1 cellular context compared by ENCODE assay signal in genomic region chr5:72234265-72234700, GRCh38.
A peak's percentile ranks its signal among the peaks of the same experiment; 100 is the strongest.
TF ChIP-seq lines count a peak whose summit lies in the region.

No MANE protein-coding gene starts in this region.

TF ChIP-seq in K562, 482 proteins besides CTCF, POLR2A, EP300 and RAD21 (continued from another document and continues in another):
- TF ChIP-seq, protein P1, sequence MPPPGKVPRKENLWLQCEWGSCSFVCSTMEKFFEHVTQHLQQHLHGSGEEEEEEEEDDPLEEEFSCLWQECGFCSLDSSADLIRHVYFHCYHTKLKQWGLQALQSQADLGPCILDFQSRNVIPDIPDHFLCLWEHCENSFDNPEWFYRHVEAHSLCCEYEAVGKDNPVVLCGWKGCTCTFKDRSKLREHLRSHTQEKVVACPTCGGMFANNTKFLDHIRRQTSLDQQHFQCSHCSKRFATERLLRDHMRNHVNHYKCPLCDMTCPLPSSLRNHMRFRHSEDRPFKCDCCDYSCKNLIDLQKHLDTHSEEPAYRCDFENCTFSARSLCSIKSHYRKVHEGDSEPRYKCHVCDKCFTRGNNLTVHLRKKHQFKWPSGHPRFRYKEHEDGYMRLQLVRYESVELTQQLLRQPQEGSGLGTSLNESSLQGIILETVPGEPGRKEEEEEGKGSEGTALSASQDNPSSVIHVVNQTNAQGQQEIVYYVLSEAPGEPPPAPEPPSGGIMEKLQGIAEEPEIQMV (tag; conservative IDR thresholded peaks at IDR 0.05; ENCODE audit: low read depth), result no peak
- TF ChIP-seq ZNF77 (CRISPR knock-in tag; IDR thresholded peaks at IDR 0.05) (no peak), BRD9 (IDR thresholded peaks at IDR 0.05; ENCODE audit: low read depth, partially characterized antibody) (peak; percentile 79), MAFK (IDR thresholded peaks at IDR 0.05; ENCODE audit: low read length) (peak; percentile 75), RFX1 (IDR thresholded peaks at IDR 0.05) (no peak), ARNT (IDR thresholded peaks at IDR 0.05) (peak in 1 of 2 experiments; percentile 33; a peak in 2 of 4 replicates), STAT5A (IDR thresholded peaks at IDR 0.05; ENCODE audit: borderline replicate concordance, low read length) (peak; percentile 49; the same call in 1 of the 2 replicates), ZNF561 (CRISPR knock-in tag; conservative IDR thresholded peaks at IDR 0.05) (no peak), TFAM (CRISPR knock-in tag; conservative IDR thresholded peaks at IDR 0.05) (no peak), POLR2H (tag; IDR thresholded peaks at IDR 0.05; ENCODE audit: low read depth) (no peak; the same call in 1 of the 2 replicates), HMBOX1 (IDR thresholded peaks at IDR 0.05) (peak; percentile 78), FOSL1 (tag; conservative IDR thresholded peaks at IDR 0.05) (peak; percentile 97), ZNF354B (CRISPR knock-in tag; IDR thresholded peaks at IDR 0.05) (peak; percentile 33; the same call in 1 of the 2 replicates), ELF4 (CRISPR knock-in tag; IDR thresholded peaks at IDR 0.05) (peak; percentile 81), DIDO1 (tag; IDR thresholded peaks at IDR 0.05; ENCODE audit: low read depth) (no peak), KDM4B (IDR thresholded peaks at IDR 0.05; ENCODE audit: borderline replicate concordance in 2 of 2, low read depth in 1 of 2) (no peak), PML (IDR thresholded peaks at IDR 0.05; ENCODE audit: low read length) (peak; percentile 55; the same call in 1 of the 2 replicates), ATF6 (CRISPR knock-in tag; IDR thresholded peaks at IDR 0.05) (no peak), GTF2F1 (IDR thresholded peaks at IDR 0.05; ENCODE audit: low read depth, low read length) (no peak), TARDBP (IDR thresholded peaks at IDR 0.05) (no peak), NFE2L1 (tag; IDR thresholded peaks at IDR 0.05; ENCODE audit: borderline replicate concordance, low read depth) (peak; percentile 30; the same call in 1 of the 2 replicates), VEZF1 (CRISPR knock-in tag; IDR thresholded peaks at IDR 0.05) (peak; percentile 47; the same call in 1 of the 2 replicates), SMAD3 (CRISPR knock-in tag; conservative IDR thresholded peaks at IDR 0.05) (0 out of 2 replicates have a peak, but pooled peaks have one; percentile 67), MCM7 (IDR thresholded peaks at IDR 0.05) (no peak), JUND (IDR thresholded peaks at IDR 0.05; ENCODE audit: borderline replicate concordance, low read depth, low read length) (peak; percentile 96), JUND (tag; IDR thresholded peaks at IDR 0.05; ENCODE audit: borderline replicate concordance, low read depth, low read length) (peak; percentile 94), FOXP4 (CRISPR knock-in tag; IDR thresholded peaks at IDR 0.05; ENCODE audit: borderline replicate concordance) (no peak), ZFP36 (IDR thresholded peaks at IDR 0.05; ENCODE audit: low read depth, low read length, partially characterized antibody) (no peak), ARID3A (IDR thresholded peaks at IDR 0.05; ENCODE audit: borderline replicate concordance, low read depth, low read length) (peak; percentile 84; the same call in 1 of the 2 replicates), HNRNPL (IDR thresholded peaks at IDR 0.05; ENCODE audit: low read depth, low read length) (no peak), ZNF23 (CRISPR knock-in tag; IDR thresholded peaks at IDR 0.05) (no peak), MEIS2 (IDR thresholded peaks at IDR 0.05; ENCODE audit: partially characterized antibody) (peak; percentile 40), SPI1 (IDR thresholded peaks at IDR 0.05; ENCODE audit: borderline replicate concordance, low read depth, low read length) (peak; percentile 77; the same call in 1 of the 2 replicates)
- TF ChIP-seq, protein P2, sequence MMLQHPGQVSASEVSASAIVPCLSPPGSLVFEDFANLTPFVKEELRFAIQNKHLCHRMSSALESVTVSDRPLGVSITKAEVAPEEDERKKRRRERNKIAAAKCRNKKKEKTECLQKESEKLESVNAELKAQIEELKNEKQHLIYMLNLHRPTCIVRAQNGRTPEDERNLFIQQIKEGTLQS (IDR thresholded peaks at IDR 0.05), result peak; percentile 93
- TF ChIP-seq, protein P2 (CRISPR knock-in tag; conservative IDR thresholded peaks at IDR 0.05), result no peak
- TF ChIP-seq, protein P3, sequence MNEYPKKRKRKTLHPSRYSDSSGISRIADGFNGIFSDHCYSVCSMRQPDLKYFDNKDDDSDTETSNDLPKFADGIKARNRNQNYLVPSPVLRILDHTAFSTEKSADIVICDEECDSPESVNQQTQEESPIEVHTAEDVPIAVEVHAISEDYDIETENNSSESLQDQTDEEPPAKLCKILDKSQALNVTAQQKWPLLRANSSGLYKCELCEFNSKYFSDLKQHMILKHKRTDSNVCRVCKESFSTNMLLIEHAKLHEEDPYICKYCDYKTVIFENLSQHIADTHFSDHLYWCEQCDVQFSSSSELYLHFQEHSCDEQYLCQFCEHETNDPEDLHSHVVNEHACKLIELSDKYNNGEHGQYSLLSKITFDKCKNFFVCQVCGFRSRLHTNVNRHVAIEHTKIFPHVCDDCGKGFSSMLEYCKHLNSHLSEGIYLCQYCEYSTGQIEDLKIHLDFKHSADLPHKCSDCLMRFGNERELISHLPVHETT (CRISPR knock-in tag; conservative IDR thresholded peaks at IDR 0.05 in 1 of 2, IDR thresholded peaks at IDR 0.05 in 1 of 2), result peak in 1 of 2 experiments; percentile 69; a peak in 1 of 4 replicates
- TF ChIP-seq, protein P4, sequence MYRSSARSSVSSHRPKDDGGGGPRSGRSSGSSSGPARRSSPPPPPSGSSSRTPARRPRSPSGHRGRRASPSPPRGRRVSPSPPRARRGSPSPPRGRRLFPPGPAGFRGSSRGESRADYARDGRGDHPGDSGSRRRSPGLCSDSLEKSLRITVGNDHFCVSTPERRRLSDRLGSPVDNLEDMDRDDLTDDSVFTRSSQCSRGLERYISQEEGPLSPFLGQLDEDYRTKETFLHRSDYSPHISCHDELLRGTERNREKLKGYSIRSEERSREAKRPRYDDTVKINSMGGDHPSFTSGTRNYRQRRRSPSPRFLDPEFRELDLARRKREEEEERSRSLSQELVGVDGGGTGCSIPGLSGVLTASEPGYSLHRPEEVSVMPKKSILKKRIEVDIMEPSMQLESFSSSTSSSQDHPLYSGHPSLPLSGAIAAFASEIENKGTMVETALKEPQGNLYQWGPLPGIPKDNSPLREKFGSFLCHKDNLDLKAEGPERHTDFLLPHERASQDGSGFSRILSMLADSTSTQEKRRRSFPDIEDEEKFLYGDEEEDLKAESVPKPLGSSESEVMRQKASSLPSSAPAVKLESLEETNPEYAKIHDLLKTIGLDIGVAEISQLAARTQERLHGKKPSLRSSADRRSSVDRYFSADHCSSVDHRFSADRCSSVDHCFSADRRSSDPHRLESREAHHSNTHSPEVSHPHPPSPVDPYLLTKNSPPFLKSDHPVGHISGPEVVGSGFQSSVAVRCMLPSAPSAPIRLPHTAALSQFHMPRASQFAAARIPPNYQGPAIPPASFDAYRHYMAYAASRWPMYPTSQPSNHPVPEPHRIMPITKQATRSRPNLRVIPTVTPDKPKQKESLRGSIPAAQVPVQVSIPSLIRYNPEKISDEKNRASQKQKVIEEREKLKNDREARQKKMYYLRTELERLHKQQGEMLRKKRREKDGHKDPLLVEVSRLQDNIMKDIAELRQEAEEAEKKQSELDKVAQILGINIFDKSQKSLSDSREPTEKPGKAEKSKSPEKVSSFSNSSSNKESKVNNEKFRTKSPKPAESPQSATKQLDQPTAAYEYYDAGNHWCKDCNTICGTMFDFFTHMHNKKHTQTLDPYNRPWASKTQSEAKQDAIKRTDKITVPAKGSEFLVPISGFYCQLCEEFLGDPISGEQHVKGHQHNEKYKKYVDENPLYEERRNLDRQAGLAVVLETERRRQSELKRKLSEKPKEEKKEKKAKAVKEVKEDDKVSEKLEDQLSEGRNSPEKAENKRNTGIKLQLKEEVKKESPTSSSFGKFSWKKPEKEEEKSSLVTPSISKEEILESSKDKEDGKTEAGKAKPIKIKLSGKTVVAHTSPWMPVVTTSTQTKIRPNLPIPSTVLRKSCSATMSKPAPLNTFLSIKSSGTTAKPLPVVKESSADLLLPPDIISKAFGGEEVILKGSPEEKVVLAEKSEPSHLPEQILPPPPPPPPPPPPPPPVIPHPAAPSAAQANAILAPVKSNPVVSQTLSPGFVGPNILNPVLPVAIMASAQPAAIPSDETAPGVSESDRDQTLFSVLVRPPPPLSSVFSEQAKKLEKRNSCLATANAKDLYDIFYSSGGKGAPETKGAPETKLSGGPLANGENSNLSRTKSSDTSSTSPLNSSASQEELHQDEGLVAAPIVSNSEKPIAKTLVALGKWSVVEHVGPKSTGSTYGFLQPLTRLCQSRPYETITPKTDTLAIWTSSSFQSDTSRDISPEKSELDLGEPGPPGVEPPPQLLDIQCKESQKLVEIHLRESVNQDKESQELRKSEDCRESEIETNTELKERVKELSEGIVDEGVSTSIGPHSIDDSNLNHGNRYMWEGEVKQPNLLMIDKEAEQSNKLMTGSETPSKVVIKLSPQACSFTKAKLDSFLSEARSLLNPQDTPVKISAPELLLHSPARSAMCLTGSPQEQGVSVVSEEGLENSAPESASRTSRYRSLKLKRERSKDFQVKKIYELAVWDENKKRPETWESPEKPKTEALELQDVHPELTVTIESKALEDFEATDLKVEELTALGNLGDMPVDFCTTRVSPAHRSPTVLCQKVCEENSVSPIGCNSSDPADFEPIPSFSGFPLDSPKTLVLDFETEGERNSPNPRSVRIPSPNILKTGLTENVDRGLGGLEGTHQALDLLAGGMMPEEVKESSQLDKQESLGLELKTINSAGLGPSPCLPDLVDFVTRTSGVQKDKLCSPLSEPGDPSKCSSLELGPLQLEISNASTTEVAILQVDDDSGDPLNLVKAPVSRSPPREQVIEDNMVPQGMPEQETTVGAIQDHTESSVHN (IDR thresholded peaks at IDR 0.05; ENCODE audit: borderline replicate concordance in 1 of 2, low read depth in 1 of 2), result peak in 1 of 2 experiments; percentile 38; a peak in 1 of 4 replicates
- TF ChIP-seq, protein P5, sequence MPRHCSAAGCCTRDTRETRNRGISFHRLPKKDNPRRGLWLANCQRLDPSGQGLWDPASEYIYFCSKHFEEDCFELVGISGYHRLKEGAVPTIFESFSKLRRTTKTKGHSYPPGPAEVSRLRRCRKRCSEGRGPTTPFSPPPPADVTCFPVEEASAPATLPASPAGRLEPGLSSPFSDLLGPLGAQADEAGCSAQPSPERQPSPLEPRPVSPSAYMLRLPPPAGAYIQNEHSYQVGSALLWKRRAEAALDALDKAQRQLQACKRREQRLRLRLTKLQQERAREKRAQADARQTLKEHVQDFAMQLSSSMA (CRISPR knock-in tag; IDR thresholded peaks at IDR 0.05), result no peak
